1 cellular context compared by ENCODE assay signal in the genomic region with DNA sequence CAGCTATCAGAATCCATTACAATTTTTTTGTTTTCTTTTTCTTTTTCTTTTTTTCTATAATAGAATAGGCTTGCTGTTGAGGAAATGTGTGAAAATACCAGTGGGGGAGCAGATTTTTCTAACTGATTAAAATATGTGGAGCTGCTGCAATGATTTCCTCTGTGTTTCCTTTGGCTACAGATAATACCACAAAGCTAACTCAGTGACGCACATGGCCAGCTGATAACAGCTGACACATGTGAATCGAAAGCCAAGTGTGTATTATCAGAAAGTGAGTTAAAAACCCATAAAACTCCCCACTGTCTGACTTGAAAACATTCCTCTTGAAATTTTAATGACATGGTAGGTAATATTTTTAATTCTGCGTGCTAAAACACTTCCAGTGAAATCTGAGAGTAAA.
A peak's percentile ranks its signal among the peaks of the same experiment; 100 is the strongest.
TF ChIP-seq lines count a peak whose summit lies in the region.

No MANE protein-coding gene starts in this region.

TF ChIP-seq in K562, 482 proteins besides CTCF, POLR2A, EP300 and RAD21 (continued from another document and continues in another):
- TF ChIP-seq, protein P1, sequence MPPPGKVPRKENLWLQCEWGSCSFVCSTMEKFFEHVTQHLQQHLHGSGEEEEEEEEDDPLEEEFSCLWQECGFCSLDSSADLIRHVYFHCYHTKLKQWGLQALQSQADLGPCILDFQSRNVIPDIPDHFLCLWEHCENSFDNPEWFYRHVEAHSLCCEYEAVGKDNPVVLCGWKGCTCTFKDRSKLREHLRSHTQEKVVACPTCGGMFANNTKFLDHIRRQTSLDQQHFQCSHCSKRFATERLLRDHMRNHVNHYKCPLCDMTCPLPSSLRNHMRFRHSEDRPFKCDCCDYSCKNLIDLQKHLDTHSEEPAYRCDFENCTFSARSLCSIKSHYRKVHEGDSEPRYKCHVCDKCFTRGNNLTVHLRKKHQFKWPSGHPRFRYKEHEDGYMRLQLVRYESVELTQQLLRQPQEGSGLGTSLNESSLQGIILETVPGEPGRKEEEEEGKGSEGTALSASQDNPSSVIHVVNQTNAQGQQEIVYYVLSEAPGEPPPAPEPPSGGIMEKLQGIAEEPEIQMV (tag; conservative IDR thresholded peaks at IDR 0.05; ENCODE audit: low read depth) = no peak
- TF ChIP-seq TGIF2 (CRISPR knock-in tag; IDR thresholded peaks at IDR 0.05) (no peak), LCOR (CRISPR knock-in tag; IDR thresholded peaks at IDR 0.05) (no peak), CXXC5 (CRISPR knock-in tag; IDR thresholded peaks at IDR 0.05) (no peak), SRSF1 (IDR thresholded peaks at IDR 0.05; ENCODE audit: low read depth, low read length) (no peak), SP2 (IDR thresholded peaks at IDR 0.05; ENCODE audit: extremely low read depth, low read depth, low read length, poor library complexity, severe bottlenecking) (no peak), ZNF583 (CRISPR knock-in tag; IDR thresholded peaks at IDR 0.05) (no peak), ZNF3 (CRISPR knock-in tag; IDR thresholded peaks at IDR 0.05) (no peak), ZNF175 (CRISPR knock-in tag; IDR thresholded peaks at IDR 0.05; ENCODE audit: low read depth) (peak; percentile 94), ATF1 (CRISPR knock-in tag; IDR thresholded peaks at IDR 0.05) (no peak), ATF1 (tag; IDR thresholded peaks at IDR 0.05) (peak; percentile 81), RBM22 (IDR thresholded peaks at IDR 0.05; ENCODE audit: low read depth, low read length, poor library complexity, severe bottlenecking) (no peak)
- TF ChIP-seq, protein P2, sequence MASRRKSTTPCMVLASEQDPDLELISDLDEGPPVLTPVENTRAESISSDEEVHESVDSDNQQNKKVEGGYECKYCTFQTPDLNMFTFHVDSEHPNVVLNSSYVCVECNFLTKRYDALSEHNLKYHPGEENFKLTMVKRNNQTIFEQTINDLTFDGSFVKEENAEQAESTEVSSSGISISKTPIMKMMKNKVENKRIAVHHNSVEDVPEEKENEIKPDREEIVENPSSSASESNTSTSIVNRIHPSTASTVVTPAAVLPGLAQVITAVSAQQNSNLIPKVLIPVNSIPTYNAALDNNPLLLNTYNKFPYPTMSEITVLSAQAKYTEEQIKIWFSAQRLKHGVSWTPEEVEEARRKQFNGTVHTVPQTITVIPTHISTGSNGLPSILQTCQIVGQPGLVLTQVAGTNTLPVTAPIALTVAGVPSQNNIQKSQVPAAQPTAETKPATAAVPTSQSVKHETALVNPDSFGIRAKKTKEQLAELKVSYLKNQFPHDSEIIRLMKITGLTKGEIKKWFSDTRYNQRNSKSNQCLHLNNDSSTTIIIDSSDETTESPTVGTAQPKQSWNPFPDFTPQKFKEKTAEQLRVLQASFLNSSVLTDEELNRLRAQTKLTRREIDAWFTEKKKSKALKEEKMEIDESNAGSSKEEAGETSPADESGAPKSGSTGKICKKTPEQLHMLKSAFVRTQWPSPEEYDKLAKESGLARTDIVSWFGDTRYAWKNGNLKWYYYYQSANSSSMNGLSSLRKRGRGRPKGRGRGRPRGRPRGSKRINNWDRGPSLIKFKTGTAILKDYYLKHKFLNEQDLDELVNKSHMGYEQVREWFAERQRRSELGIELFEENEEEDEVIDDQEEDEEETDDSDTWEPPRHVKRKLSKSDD (conservative IDR thresholded peaks at IDR 0.05; ENCODE audit: low read length) = no peak
- TF ChIP-seq, protein P3, sequence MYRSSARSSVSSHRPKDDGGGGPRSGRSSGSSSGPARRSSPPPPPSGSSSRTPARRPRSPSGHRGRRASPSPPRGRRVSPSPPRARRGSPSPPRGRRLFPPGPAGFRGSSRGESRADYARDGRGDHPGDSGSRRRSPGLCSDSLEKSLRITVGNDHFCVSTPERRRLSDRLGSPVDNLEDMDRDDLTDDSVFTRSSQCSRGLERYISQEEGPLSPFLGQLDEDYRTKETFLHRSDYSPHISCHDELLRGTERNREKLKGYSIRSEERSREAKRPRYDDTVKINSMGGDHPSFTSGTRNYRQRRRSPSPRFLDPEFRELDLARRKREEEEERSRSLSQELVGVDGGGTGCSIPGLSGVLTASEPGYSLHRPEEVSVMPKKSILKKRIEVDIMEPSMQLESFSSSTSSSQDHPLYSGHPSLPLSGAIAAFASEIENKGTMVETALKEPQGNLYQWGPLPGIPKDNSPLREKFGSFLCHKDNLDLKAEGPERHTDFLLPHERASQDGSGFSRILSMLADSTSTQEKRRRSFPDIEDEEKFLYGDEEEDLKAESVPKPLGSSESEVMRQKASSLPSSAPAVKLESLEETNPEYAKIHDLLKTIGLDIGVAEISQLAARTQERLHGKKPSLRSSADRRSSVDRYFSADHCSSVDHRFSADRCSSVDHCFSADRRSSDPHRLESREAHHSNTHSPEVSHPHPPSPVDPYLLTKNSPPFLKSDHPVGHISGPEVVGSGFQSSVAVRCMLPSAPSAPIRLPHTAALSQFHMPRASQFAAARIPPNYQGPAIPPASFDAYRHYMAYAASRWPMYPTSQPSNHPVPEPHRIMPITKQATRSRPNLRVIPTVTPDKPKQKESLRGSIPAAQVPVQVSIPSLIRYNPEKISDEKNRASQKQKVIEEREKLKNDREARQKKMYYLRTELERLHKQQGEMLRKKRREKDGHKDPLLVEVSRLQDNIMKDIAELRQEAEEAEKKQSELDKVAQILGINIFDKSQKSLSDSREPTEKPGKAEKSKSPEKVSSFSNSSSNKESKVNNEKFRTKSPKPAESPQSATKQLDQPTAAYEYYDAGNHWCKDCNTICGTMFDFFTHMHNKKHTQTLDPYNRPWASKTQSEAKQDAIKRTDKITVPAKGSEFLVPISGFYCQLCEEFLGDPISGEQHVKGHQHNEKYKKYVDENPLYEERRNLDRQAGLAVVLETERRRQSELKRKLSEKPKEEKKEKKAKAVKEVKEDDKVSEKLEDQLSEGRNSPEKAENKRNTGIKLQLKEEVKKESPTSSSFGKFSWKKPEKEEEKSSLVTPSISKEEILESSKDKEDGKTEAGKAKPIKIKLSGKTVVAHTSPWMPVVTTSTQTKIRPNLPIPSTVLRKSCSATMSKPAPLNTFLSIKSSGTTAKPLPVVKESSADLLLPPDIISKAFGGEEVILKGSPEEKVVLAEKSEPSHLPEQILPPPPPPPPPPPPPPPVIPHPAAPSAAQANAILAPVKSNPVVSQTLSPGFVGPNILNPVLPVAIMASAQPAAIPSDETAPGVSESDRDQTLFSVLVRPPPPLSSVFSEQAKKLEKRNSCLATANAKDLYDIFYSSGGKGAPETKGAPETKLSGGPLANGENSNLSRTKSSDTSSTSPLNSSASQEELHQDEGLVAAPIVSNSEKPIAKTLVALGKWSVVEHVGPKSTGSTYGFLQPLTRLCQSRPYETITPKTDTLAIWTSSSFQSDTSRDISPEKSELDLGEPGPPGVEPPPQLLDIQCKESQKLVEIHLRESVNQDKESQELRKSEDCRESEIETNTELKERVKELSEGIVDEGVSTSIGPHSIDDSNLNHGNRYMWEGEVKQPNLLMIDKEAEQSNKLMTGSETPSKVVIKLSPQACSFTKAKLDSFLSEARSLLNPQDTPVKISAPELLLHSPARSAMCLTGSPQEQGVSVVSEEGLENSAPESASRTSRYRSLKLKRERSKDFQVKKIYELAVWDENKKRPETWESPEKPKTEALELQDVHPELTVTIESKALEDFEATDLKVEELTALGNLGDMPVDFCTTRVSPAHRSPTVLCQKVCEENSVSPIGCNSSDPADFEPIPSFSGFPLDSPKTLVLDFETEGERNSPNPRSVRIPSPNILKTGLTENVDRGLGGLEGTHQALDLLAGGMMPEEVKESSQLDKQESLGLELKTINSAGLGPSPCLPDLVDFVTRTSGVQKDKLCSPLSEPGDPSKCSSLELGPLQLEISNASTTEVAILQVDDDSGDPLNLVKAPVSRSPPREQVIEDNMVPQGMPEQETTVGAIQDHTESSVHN (IDR thresholded peaks at IDR 0.05; ENCODE audit: borderline replicate concordance in 1 of 2, low read depth in 1 of 2) = 0 out of 4 replicates have a peak, but pooled peaks of 1 of the 2 experiments have one; percentile 34
- TF ChIP-seq, protein P4, sequence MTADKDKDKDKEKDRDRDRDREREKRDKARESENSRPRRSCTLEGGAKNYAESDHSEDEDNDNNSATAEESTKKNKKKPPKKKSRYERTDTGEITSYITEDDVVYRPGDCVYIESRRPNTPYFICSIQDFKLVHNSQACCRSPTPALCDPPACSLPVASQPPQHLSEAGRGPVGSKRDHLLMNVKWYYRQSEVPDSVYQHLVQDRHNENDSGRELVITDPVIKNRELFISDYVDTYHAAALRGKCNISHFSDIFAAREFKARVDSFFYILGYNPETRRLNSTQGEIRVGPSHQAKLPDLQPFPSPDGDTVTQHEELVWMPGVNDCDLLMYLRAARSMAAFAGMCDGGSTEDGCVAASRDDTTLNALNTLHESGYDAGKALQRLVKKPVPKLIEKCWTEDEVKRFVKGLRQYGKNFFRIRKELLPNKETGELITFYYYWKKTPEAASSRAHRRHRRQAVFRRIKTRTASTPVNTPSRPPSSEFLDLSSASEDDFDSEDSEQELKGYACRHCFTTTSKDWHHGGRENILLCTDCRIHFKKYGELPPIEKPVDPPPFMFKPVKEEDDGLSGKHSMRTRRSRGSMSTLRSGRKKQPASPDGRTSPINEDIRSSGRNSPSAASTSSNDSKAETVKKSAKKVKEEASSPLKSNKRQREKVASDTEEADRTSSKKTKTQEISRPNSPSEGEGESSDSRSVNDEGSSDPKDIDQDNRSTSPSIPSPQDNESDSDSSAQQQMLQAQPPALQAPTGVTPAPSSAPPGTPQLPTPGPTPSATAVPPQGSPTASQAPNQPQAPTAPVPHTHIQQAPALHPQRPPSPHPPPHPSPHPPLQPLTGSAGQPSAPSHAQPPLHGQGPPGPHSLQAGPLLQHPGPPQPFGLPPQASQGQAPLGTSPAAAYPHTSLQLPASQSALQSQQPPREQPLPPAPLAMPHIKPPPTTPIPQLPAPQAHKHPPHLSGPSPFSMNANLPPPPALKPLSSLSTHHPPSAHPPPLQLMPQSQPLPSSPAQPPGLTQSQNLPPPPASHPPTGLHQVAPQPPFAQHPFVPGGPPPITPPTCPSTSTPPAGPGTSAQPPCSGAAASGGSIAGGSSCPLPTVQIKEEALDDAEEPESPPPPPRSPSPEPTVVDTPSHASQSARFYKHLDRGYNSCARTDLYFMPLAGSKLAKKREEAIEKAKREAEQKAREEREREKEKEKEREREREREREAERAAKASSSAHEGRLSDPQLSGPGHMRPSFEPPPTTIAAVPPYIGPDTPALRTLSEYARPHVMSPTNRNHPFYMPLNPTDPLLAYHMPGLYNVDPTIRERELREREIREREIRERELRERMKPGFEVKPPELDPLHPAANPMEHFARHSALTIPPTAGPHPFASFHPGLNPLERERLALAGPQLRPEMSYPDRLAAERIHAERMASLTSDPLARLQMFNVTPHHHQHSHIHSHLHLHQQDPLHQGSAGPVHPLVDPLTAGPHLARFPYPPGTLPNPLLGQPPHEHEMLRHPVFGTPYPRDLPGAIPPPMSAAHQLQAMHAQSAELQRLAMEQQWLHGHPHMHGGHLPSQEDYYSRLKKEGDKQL (CRISPR knock-in tag; IDR thresholded peaks at IDR 0.05; ENCODE audit: borderline replicate concordance) = no peak
- TF ChIP-seq, protein P5, sequence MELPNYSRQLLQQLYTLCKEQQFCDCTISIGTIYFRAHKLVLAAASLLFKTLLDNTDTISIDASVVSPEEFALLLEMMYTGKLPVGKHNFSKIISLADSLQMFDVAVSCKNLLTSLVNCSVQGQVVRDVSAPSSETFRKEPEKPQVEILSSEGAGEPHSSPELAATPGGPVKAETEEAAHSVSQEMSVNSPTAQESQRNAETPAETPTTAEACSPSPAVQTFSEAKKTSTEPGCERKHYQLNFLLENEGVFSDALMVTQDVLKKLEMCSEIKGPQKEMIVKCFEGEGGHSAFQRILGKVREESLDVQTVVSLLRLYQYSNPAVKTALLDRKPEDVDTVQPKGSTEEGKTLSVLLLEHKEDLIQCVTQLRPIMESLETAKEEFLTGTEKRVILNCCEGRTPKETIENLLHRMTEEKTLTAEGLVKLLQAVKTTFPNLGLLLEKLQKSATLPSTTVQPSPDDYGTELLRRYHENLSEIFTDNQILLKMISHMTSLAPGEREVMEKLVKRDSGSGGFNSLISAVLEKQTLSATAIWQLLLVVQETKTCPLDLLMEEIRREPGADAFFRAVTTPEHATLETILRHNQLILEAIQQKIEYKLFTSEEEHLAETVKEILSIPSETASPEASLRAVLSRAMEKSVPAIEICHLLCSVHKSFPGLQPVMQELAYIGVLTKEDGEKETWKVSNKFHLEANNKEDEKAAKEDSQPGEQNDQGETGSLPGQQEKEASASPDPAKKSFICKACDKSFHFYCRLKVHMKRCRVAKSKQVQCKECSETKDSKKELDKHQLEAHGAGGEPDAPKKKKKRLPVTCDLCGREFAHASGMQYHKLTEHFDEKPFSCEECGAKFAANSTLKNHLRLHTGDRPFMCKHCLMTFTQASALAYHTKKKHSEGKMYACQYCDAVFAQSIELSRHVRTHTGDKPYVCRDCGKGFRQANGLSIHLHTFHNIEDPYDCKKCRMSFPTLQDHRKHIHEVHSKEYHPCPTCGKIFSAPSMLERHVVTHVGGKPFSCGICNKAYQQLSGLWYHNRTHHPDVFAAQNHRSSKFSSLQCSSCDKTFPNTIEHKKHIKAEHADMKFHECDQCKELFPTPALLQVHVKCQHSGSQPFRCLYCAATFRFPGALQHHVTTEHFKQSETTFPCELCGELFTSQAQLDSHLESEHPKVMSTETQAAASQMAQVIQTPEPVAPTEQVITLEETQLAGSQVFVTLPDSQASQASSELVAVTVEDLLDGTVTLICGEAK (IDR thresholded peaks at IDR 0.05) = no peak
- TF ChIP-seq, protein P5 (CRISPR knock-in tag; IDR thresholded peaks at IDR 0.05) = no peak
- TF ChIP-seq, protein P6, sequence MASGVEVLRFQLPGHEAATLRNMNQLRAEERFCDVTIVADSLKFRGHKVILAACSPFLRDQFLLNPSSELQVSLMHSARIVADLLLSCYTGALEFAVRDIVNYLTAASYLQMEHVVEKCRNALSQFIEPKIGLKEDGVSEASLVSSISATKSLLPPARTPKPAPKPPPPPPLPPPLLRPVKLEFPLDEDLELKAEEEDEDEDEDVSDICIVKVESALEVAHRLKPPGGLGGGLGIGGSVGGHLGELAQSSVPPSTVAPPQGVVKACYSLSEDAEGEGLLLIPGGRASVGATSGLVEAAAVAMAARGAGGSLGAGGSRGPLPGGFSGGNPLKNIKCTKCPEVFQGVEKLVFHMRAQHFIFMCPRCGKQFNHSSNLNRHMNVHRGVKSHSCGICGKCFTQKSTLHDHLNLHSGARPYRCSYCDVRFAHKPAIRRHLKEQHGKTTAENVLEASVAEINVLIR (CRISPR knock-in tag; IDR thresholded peaks at IDR 0.05) = peak; percentile 83
